Comparison of ENCODE assay signal across 9 cellular contexts in the genomic region with DNA sequence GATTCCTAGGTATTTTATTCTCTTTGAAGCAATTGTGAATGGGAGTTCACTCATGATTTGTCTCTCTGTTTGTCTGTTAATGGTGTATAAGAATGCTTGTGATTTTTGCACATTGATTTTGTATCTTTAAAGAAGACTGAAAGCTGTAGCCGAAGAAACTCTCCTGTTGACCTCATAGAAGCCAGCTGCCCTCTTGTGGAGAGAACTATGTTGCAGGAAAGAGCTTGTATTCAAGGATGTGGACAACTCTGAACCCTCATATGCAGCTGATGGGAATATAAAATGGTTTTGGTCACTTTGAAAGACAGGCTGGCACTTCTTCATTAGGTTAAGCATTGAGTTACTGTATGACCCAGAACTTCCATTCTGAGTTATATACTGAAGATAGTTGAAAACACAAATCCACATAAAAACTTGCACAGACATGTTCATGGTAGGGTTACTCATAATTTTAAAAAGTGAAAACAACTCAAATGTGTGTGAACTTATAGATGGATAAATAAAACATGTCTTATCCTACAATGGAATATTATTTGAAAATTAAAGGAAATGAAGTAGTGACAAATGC.
DNase-seq lines count a peak whose midpoint lies in the region; ATAC-seq, FAIRE-seq and TF ChIP-seq lines count a peak whose summit lies in the region.
"Had no signal": no experiment of that assay in that cellular context is flagged by ENCODE, and none has a peak within 500 bp of the region (broad histone marks: within the 10 kb centered on the region; RNA-seq: fewer than 3 reads in every experiment).

No MANE protein-coding gene starts in this region.

- H3K27me3 ChIP-seq in AG04450 (ENCODE audit: control insufficient read depth, insufficient read depth, low read length): no peaks in the 10 kb centered on the region
- no peaks in the 10 kb centered on the region for H3K27me3 ChIP-seq in stomach
- no peaks in the 10 kb centered on the region for H3K27me3 ChIP-seq in right cardiac atrium (ENCODE audit: control insufficient read depth, insufficient read depth)
- H3K27me3 ChIP-seq: adrenal gland had no signal

- H3K27me3 Mint-ChIP-seq in immature natural killer cell (ENCODE audit: low read depth in 3 of 3): no peaks in the 10 kb centered on the region

- 55 to 65% (median 59%) methylated on average over 1 of the region's 1 CpG for WGBS in stomach, 5 donors
- 53% methylated on average over 1 of the region's 1 CpG for WGBS in right cardiac atrium

- ATAC-seq in right cardiac atrium (no peak), GM19035 (IDR thresholded peaks at IDR 0.05; ENCODE audit: unreplicated experiment) (no peak)

- POLR2A ChIA-PET in AG04450 (lab: Yijun Ruan, JAX): no interaction called here

- no peaks in the 10 kb centered on the region for H3K4me1 Mint-ChIP-seq in immature natural killer cell

- H3K27ac ChIP-seq in AG04450 (ENCODE audit: low read depth, low read length) (no peak overlapping the region), stomach (no peak overlapping the region), right cardiac atrium (ENCODE audit: low read length) (no peak overlapping the region)
- H3K27ac ChIP-seq: adrenal gland had no signal

- CTCF ChIA-PET in AG04450 (lab: Charles Lee): interaction anchor here (0.5 to 1.7 kb wide), 11 partner anchors 8 to 1021 kb away, joined by 3 to 9 read pairs (median 3); no protein-coding TSS in a partner anchor

- H3K36me3 Mint-ChIP-seq in immature natural killer cell: no peaks in the 10 kb centered on the region

- no peaks in the 10 kb centered on the region for H3K36me3 ChIP-seq in stomach
- H3K36me3 ChIP-seq: adrenal gland had no signal

- peak; percentile 88 for FAIRE-seq in H54 (lab: Jason Lieb, UNC)

- H3K27ac Mint-ChIP-seq in immature natural killer cell: no peak overlapping the region

- peaks cover 0 to 18% (median 10%) of the 10 kb centered on the region in 6 donors for H3K9me3 Mint-ChIP-seq in immature natural killer cell

- H3K4me3 ChIP-seq in AG04450 (ENCODE audit: low read depth, low read length) (no peak overlapping the region), stomach (no peak overlapping the region), right cardiac atrium (ENCODE audit: low read length) (no peak overlapping the region)
- H3K4me3 ChIP-seq: adrenal gland had no signal

- no peaks in the 10 kb centered on the region for H3K9me3 ChIP-seq in AG04450 (ENCODE audit: control insufficient read depth, insufficient read depth, low read length)
- no peaks in the 10 kb centered on the region for H3K9me3 ChIP-seq in stomach
- no peaks in the 10 kb centered on the region for H3K9me3 ChIP-seq in right cardiac atrium (ENCODE audit: control insufficient read depth, low read length)
- H3K9me3 ChIP-seq: adrenal gland had no signal

- H3K4me1 ChIP-seq in stomach (no peaks in the 10 kb centered on the region), right cardiac atrium (ENCODE audit: control insufficient read depth, insufficient read depth, low read length) (no peaks in the 10 kb centered on the region)
- H3K4me1 ChIP-seq: adrenal gland had no signal

- no peak overlapping the region for H3K4me3 Mint-ChIP-seq in immature natural killer cell

- intact Hi-C loops in stomach (cut with DNase I; ENCODE audit: low total_unique reads): no loop called here
- intact Hi-C loops in right cardiac atrium (cut with DNase I): no loop called here

- TF ChIP-seq CTCF in AG04450 (IDR thresholded peaks at IDR 0.05; ENCODE audit: low read depth, low read length) (peak; percentile 69), stomach (IDR thresholded peaks at IDR 0.05) (no peak)

- TF ChIP-seq POLR2A in H54 (IDR thresholded peaks at IDR 0.05; ENCODE audit: low read depth, low read length) (no peak), stomach (IDR thresholded peaks at IDR 0.05) (no peak)

- DNase-seq in AG04450 (ENCODE audit: low read depth, low spot score) (peak; percentile 3), H54 (ENCODE audit: insufficient read length, low spot score) (peak; percentile 3), RPMI8226 (peak; percentile 7), glomerular visceral epithelial cell (ENCODE audit: extremely low spot score) (peak; percentile 21), stomach (no peak), immature natural killer cell (no peak), right cardiac atrium (no peak)
- DNase-seq: adrenal gland had no signal

- no peak for TF ChIP-seq EP300 in stomach (IDR thresholded peaks at IDR 0.05)

Comparison
In these comparisons a context has a peak if more than half of its experiments do, and no peak if none do; other contexts are left out.
1. DNase-seq: peak in AG04450 (single experiment), H54 (single experiment), RPMI8226 (single experiment) and glomerular visceral epithelial cell (single experiment); none in stomach (single experiment), immature natural killer cell (0 of 3) and right cardiac atrium (0 of 3).